In the genomic region with DNA sequence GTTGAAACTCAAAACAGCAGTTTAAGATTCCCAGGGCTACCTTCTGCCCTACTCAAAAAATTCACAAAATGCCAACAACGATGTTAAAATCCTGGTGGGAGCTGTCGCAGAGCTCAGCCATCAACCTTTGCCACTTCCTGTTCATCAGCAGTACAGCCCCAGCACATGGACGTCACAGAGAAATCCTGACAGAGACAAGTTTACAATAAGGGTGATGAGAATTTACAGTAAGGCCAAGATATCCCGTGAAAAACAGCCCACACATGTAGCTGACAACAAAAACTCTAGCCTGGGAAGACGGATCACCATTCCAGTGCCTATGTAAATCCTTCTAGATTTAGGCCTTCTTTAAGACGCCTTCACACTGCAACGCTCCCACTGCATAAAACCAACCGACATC, we compare ENCODE assay signal across 14 cellular contexts. TPM values are rescaled to one million over a fixed set of nuclear protein-coding genes. Genes with fewer than 3 reads are reported as not detected.
A peak's percentile ranks its signal among the peaks of the same experiment; 100 is the strongest.
DNase-seq lines count a peak whose midpoint lies in the region; ATAC-seq and TF ChIP-seq lines count a peak whose summit lies in the region.
"Had no signal": no experiment of that assay in that cellular context is flagged by ENCODE, and none has a peak within 500 bp of the region (broad histone marks: within the 10 kb centered on the region; RNA-seq: fewer than 3 reads in every experiment).

No MANE protein-coding gene starts in this region.

- H3K27ac Mint-ChIP-seq in CD4-positive, alpha-beta memory T cell = peak overlapping the region; percentile 3 to 75 (median 61)
- peak overlapping the region; percentile 72 for H3K27ac Mint-ChIP-seq in chondrocyte (ENCODE audit: unreplicated experiment)

- H3K4me1 ChIP-seq in CD4-positive, alpha-beta memory T cell (ENCODE audit: insufficient read depth, low read length) = peaks cover 31% of the 10 kb centered on the region
- H3K4me1 ChIP-seq in OCI-LY7 (ENCODE audit: insufficient read depth, low read length, poor library complexity, severe bottlenecking) (peaks cover 5% of the 10 kb centered on the region), psoas muscle (peaks cover 71% of the 10 kb centered on the region)

- CTCF ChIA-PET in CD4-positive, alpha-beta memory T cell (lab: Charles Lee; ENCODE audit: partially characterized antibody) = interaction anchor here (1.1 to 3.0 kb wide), 3 partner anchors 13 to 20 kb away, joined by 4 to 19 read pairs (median 4); a partner anchor contains a TSS
- CTCF ChIA-PET in OCI-LY7 (lab: Charles Lee; ENCODE audit: unreplicated experiment) = no interaction called here

- intact Hi-C loops in CD4-positive, alpha-beta memory T cell (cut with micrococcal nuclease) = no loop called here
- intact Hi-C loops in OCI-LY7 (cut with micrococcal nuclease; ENCODE audit: unreplicated experiment) (no loop called here), psoas muscle (cut with DNase I) (no loop called here)

- H3K4me3 ChIP-seq in CD4-positive, alpha-beta memory T cell (ENCODE audit: low read length in 2 of 2) = no peak overlapping the region
- H3K4me3 ChIP-seq in OCI-LY7 (ENCODE audit: low read depth, low read length, poor library complexity, severe bottlenecking) (no peak overlapping the region), psoas muscle (no peak overlapping the region)
- H3K4me3 ChIP-seq: right lobe of liver had no signal

- H3K9me3 ChIP-seq in CD4-positive, alpha-beta memory T cell (ENCODE audit: control insufficient read depth in 1 of 2, low read length in 2 of 2) = no peaks in the 10 kb centered on the region
- H3K9me3 ChIP-seq in OCI-LY7 (ENCODE audit: low read length) (no peaks in the 10 kb centered on the region), psoas muscle (no peaks in the 10 kb centered on the region)
- H3K9me3 ChIP-seq: right lobe of liver had no signal

- no peaks in the 10 kb centered on the region for H3K27me3 Mint-ChIP-seq in CD4-positive, alpha-beta memory T cell
- H3K27me3 Mint-ChIP-seq in chondrocyte (ENCODE audit: low read depth) = no peaks in the 10 kb centered on the region

- no peak for DNase-seq in CD4-positive, alpha-beta memory T cell
- no peak for DNase-seq in OCI-LY7 (ENCODE audit: low spot score)
- DNase-seq in chondrocyte (ENCODE audit: low spot score) = no peak
- DNase-seq in psoas muscle = no peak
- DNase-seq in NCI-H2081 (lab: John Stamatoyannopoulos, UW) = no peak
- no peak for DNase-seq in left lobe of liver (ENCODE audit: low spot score)
- no peak for DNase-seq in NCI-H510A (lab: John Stamatoyannopoulos, UW)
- DNase-seq: effector memory CD4-positive, alpha-beta T cell; glutamatergic neuron; NCI-H1417 treated with DMSO at 0.1 percent for 48 hours; NCI-H69; substantia nigra had no signal

- H3K9me2 ChIP-seq in OCI-LY7 (ENCODE audit: insufficient read depth, low read length) = no peaks in the 10 kb centered on the region

- 37 to 52% (median 41%) methylated on average over 8 of the region's 8 CpGs for WGBS in psoas muscle, 3 donors

- peaks cover 99% of the 10 kb centered on the region for H3K79me2 ChIP-seq in OCI-LY7 (ENCODE audit: insufficient read depth, low read depth, low read length)

- H3K4me2 ChIP-seq in OCI-LY7 (ENCODE audit: low read length) = no peak overlapping the region

- H3K4me3 Mint-ChIP-seq in CD4-positive, alpha-beta memory T cell = peak overlapping the region in 5 of 8 donors; percentile 20 to 55 (median 28)
- no peak overlapping the region for H3K4me3 Mint-ChIP-seq in chondrocyte (ENCODE audit: unreplicated experiment)
- H3K4me3 Mint-ChIP-seq: nephron had no signal

- H4K20me1 ChIP-seq in OCI-LY7 (ENCODE audit: insufficient read depth, low read length) = peaks cover 51% of the 10 kb centered on the region

- POLR2A ChIA-PET in CD4-positive, alpha-beta memory T cell (lab: Charles Lee; ENCODE audit: partially characterized antibody) = no interaction called here
- POLR2A ChIA-PET in OCI-LY7 (lab: Charles Lee) = interaction anchor here (0.6 to 1.2 kb wide), 2 partner anchors 11 to 19 kb away, joined by 3 to 7 read pairs; no protein-coding TSS in a partner anchor

- ATAC-seq in psoas muscle (no peak), left lobe of liver (no peak)

- no peaks in the 10 kb centered on the region for H3K27me3 ChIP-seq in CD4-positive, alpha-beta memory T cell (ENCODE audit: insufficient read depth, low read length)
- H3K27me3 ChIP-seq in psoas muscle (ENCODE audit: insufficient read depth in 3 of 3, low read length in 2 of 3) = no peaks in the 10 kb centered on the region
- H3K27me3 ChIP-seq: right lobe of liver had no signal

- peaks cover 33 to 60% (median 47%) of the 10 kb centered on the region in 4 donors for H3K4me1 Mint-ChIP-seq in CD4-positive, alpha-beta memory T cell
- H3K4me1 Mint-ChIP-seq in chondrocyte (ENCODE audit: low read depth) = peaks cover 53% of the 10 kb centered on the region

- H3K36me3 ChIP-seq in CD4-positive, alpha-beta memory T cell (ENCODE audit: insufficient read depth, low read length) = peaks cover 48% of the 10 kb centered on the region
- peaks cover 99% of the 10 kb centered on the region for H3K36me3 ChIP-seq in OCI-LY7 (ENCODE audit: insufficient read depth, low read length)
- peaks cover 4 to 72% of the 10 kb centered on the region in 2 donors for H3K36me3 ChIP-seq in psoas muscle (ENCODE audit: insufficient read depth in 1 of 2, low read depth in 1 of 2)

- peaks cover 51 to 74% of the 10 kb centered on the region in 2 donors for H3K36me3 Mint-ChIP-seq in CD4-positive, alpha-beta memory T cell
- peaks cover 34% of the 10 kb centered on the region for H3K36me3 Mint-ChIP-seq in chondrocyte (ENCODE audit: low read depth)

- peaks cover 0 to 2% (median 0%) of the 10 kb centered on the region in 8 donors for H3K9me3 Mint-ChIP-seq in CD4-positive, alpha-beta memory T cell
- H3K9me3 Mint-ChIP-seq in chondrocyte (ENCODE audit: low read depth) = no peaks in the 10 kb centered on the region
- H3K9me3 Mint-ChIP-seq: nephron had no signal

- no peak overlapping the region for H3K27ac ChIP-seq in CD4-positive, alpha-beta memory T cell (ENCODE audit: low read depth, low read length)
- H3K27ac ChIP-seq in OCI-LY7 (ENCODE audit: low read depth, low read length, poor library complexity, severe bottlenecking) (no peak overlapping the region), psoas muscle (peak overlapping the region; percentile 60)
- H3K27ac ChIP-seq: right lobe of liver had no signal

- TSS peak; percentile 2 for BruUV-seq in OCI-LY7 (replicated peaks; lab: Mats Ljungman, UMichigan)

- no peak overlapping the region for H2AFZ ChIP-seq in OCI-LY7 (ENCODE audit: low read length)

- TF ChIP-seq CTCF in OCI-LY7 (conservative IDR thresholded peaks at IDR 0.05; ENCODE audit: low read length) = no peak
- no peak for TF ChIP-seq CTCF in chondrocyte (IDR thresholded peaks at IDR 0.05)
- TF ChIP-seq CTCF in psoas muscle (IDR thresholded peaks at IDR 0.05) = no peak

RNA-seq across cellular contexts. Expression of a gene that starts 18.8 kb away (rescaled TPM):
- 100 to 1,000 TPM; 135 to 140 TPM for total RNA-seq in CD4-positive, alpha-beta memory T cell
- polyA plus RNA-seq in CD4-positive, alpha-beta memory T cell = 10 to 100 TPM; 14.4 to 37.7 TPM
- total RNA-seq in OCI-LY7 (2014; rRNA removed; shearing (Covaris generic)) = 144 and 180 TPM in 2 replicates
- total RNA-seq in OCI-LY7 (2022) = 302 TPM in 2 replicates
- total RNA-seq in chondrocyte = 228 to 248 TPM (median 239 TPM) in 3 replicates
- 100 to 1,000 TPM; 150 to 287 (median 183) TPM for total RNA-seq in psoas muscle
- polyA plus RNA-seq in psoas muscle = 10 to 100 TPM; 46.4 to 80.5 (median 76.5) TPM
- total RNA-seq in left lobe of liver = 76.1 TPM
